1 cellular context compared by ENCODE assay signal in the genomic region with DNA sequence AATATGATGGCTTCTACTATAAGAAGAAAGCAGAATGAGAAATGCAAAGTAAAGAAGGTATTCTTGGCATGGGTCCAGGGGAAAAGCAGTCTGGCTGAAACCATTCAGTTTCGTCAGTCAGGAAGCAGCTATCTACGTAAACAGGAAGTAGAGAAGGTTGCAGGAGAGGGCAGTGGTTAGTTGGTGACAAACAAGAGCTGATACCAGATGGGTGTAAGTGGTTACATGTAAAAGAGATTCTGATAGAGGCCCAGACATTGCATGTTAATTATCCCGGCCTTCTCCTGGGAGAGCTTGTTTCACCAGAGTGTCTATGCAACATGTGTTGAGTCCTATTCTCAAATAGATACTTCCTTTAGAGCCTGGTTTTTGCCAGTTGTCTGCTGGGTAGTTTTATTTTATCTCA.
A peak's percentile ranks its signal among the peaks of the same experiment; 100 is the strongest.
TF ChIP-seq lines count a peak whose summit lies in the region.

No MANE protein-coding gene starts in this region.

TF ChIP-seq in GM12878, 131 proteins besides CTCF, POLR2A, EP300 and RAD21 (continued from another document and continues in another):
- TF ChIP-seq IRF4 (IDR thresholded peaks at IDR 0.05; ENCODE audit: low read depth, low read length) (0 out of 2 replicates have a peak, but pooled peaks have one; percentile 27), ETV6 (conservative IDR thresholded peaks at IDR 0.05 in 1 of 2, IDR thresholded peaks at IDR 0.05 in 1 of 2; ENCODE audit: borderline replicate concordance in 1 of 2, low read depth in 1 of 2) (peak in 1 of 2 experiments; percentile 96; a peak in 2 of 4 replicates), BMI1 (IDR thresholded peaks at IDR 0.05; ENCODE audit: borderline replicate concordance) (no peak), TCF3 (IDR thresholded peaks at IDR 0.05; ENCODE audit: borderline replicate concordance, insufficient read depth, low read depth, low read length) (no peak), CHD4 (IDR thresholded peaks at IDR 0.05) (no peak), RBBP5 (conservative IDR thresholded peaks at IDR 0.05) (no peak), TARDBP (IDR thresholded peaks at IDR 0.05; ENCODE audit: borderline replicate concordance) (no peak), CREB1 (IDR thresholded peaks at IDR 0.05; ENCODE audit: low read depth) (peak; percentile 60; the same call in 1 of the 2 replicates), TAF1 (IDR thresholded peaks at IDR 0.05; ENCODE audit: borderline replicate concordance, low read depth, low read length) (no peak), CBX3 (IDR thresholded peaks at IDR 0.05; ENCODE audit: borderline replicate concordance, low read depth) (no peak), CBFB (IDR thresholded peaks at IDR 0.05; ENCODE audit: low read depth) (no peak), TBL1XR1 (IDR thresholded peaks at IDR 0.05; ENCODE audit: low read depth, low read length) (peak; percentile 31; the same call in 1 of the 2 replicates), RUNX3 (IDR thresholded peaks at IDR 0.05; ENCODE audit: low read length) (peak; percentile 67), SMARCA5 (IDR thresholded peaks at IDR 0.05) (no peak), DPF2 (IDR thresholded peaks at IDR 0.05) (no peak), GATAD2B (conservative IDR thresholded peaks at IDR 0.05; ENCODE audit: low read depth) (no peak), EED (IDR thresholded peaks at IDR 0.05; ENCODE audit: low read depth) (0 out of 2 replicates have a peak, but pooled peaks have one; percentile 30), YY1 (IDR thresholded peaks at IDR 0.05; ENCODE audit: low read depth, low read length) (no peak), JUND (IDR thresholded peaks at IDR 0.05; ENCODE audit: low read depth, low read length) (no peak), PAX5 (IDR thresholded peaks at IDR 0.05; ENCODE audit: borderline replicate concordance, low read depth, low read length) (peak; percentile 69; the same call in 1 of the 2 replicates), NR2C1 (IDR thresholded peaks at IDR 0.05) (no peak), SRF (IDR thresholded peaks at IDR 0.05; ENCODE audit: low read depth in 2 of 2, low read length in 2 of 2) (no peak), ZSCAN29 (IDR thresholded peaks at IDR 0.05) (no peak), SREBF2 (IDR thresholded peaks at IDR 0.05; ENCODE audit: low read length) (no peak), SPI1 (IDR thresholded peaks at IDR 0.05; ENCODE audit: borderline replicate concordance, insufficient read depth, low read depth, low read length) (peak; percentile 14; the same call in 1 of the 2 replicates), GABPA (IDR thresholded peaks at IDR 0.05; ENCODE audit: low read depth) (0 out of 2 replicates have a peak, but pooled peaks have one; percentile 48), ATF7 (IDR thresholded peaks at IDR 0.05; ENCODE audit: low read depth) (no peak), ZNF207 (IDR thresholded peaks at IDR 0.05; ENCODE audit: borderline replicate concordance) (no peak), SMAD1 (IDR thresholded peaks at IDR 0.05; ENCODE audit: low read depth, partially characterized antibody) (no peak), ZNF622 (IDR thresholded peaks at IDR 0.05) (no peak), POLR2AphosphoS2 (IDR thresholded peaks at IDR 0.05; ENCODE audit: low read depth, low read length) (no peak), BCL11A (IDR thresholded peaks at IDR 0.05; ENCODE audit: low read depth, low read length) (peak; percentile 49; the same call in 1 of the 2 replicates), CHD2 (IDR thresholded peaks at IDR 0.05; ENCODE audit: borderline replicate concordance, low read depth, low read length) (no peak), CBX5 (IDR thresholded peaks at IDR 0.05; ENCODE audit: low read depth) (0 out of 2 replicates have a peak, but pooled peaks have one; percentile 32), BRCA1 (IDR thresholded peaks at IDR 0.05; ENCODE audit: low read depth, low read length) (no peak), NFXL1 (IDR thresholded peaks at IDR 0.05; ENCODE audit: borderline replicate concordance) (no peak), NFYA (IDR thresholded peaks at IDR 0.05; ENCODE audit: borderline replicate concordance, low read depth, low read length) (no peak), RFX5 (IDR thresholded peaks at IDR 0.05; ENCODE audit: low read depth, low read length) (no peak), TCF12 (IDR thresholded peaks at IDR 0.05; ENCODE audit: low read depth, low read length) (peak; percentile 42; the same call in 1 of the 2 replicates), BHLHE40 (IDR thresholded peaks at IDR 0.05; ENCODE audit: borderline replicate concordance in 1 of 2, low read depth in 2 of 2, low read length in 1 of 2) (no peak), POU2F2 (IDR thresholded peaks at IDR 0.05; ENCODE audit: borderline replicate concordance, low read depth, low read length) (peak; percentile 24; the same call in 1 of the 3 replicates)
- TF ChIP-seq, protein P1, sequence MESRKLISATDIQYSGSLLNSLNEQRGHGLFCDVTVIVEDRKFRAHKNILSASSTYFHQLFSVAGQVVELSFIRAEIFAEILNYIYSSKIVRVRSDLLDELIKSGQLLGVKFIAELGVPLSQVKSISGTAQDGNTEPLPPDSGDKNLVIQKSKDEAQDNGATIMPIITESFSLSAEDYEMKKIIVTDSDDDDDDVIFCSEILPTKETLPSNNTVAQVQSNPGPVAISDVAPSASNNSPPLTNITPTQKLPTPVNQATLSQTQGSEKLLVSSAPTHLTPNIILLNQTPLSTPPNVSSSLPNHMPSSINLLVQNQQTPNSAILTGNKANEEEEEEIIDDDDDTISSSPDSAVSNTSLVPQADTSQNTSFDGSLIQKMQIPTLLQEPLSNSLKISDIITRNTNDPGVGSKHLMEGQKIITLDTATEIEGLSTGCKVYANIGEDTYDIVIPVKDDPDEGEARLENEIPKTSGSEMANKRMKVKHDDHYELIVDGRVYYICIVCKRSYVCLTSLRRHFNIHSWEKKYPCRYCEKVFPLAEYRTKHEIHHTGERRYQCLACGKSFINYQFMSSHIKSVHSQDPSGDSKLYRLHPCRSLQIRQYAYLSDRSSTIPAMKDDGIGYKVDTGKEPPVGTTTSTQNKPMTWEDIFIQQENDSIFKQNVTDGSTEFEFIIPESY (IDR thresholded peaks at IDR 0.05) = no peak
- TF ChIP-seq, protein P2, sequence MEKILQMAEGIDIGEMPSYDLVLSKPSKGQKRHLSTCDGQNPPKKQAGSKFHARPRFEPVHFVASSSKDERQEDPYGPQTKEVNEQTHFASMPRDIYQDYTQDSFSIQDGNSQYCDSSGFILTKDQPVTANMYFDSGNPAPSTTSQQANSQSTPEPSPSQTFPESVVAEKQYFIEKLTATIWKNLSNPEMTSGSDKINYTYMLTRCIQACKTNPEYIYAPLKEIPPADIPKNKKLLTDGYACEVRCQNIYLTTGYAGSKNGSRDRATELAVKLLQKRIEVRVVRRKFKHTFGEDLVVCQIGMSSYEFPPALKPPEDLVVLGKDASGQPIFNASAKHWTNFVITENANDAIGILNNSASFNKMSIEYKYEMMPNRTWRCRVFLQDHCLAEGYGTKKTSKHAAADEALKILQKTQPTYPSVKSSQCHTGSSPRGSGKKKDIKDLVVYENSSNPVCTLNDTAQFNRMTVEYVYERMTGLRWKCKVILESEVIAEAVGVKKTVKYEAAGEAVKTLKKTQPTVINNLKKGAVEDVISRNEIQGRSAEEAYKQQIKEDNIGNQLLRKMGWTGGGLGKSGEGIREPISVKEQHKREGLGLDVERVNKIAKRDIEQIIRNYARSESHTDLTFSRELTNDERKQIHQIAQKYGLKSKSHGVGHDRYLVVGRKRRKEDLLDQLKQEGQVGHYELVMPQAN (conservative IDR thresholded peaks at IDR 0.05) = no peak
- TF ChIP-seq, protein P3, sequence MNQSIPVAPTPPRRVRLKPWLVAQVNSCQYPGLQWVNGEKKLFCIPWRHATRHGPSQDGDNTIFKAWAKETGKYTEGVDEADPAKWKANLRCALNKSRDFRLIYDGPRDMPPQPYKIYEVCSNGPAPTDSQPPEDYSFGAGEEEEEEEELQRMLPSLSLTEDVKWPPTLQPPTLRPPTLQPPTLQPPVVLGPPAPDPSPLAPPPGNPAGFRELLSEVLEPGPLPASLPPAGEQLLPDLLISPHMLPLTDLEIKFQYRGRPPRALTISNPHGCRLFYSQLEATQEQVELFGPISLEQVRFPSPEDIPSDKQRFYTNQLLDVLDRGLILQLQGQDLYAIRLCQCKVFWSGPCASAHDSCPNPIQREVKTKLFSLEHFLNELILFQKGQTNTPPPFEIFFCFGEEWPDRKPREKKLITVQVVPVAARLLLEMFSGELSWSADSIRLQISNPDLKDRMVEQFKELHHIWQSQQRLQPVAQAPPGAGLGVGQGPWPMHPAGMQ (IDR thresholded peaks at IDR 0.05; ENCODE audit: borderline replicate concordance) = no peak
- TF ChIP-seq, protein P4, sequence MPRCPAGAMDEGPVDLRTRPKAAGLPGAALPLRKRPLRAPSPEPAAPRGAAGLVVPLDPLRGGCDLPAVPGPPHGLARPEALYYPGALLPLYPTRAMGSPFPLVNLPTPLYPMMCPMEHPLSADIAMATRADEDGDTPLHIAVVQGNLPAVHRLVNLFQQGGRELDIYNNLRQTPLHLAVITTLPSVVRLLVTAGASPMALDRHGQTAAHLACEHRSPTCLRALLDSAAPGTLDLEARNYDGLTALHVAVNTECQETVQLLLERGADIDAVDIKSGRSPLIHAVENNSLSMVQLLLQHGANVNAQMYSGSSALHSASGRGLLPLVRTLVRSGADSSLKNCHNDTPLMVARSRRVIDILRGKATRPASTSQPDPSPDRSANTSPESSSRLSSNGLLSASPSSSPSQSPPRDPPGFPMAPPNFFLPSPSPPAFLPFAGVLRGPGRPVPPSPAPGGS (IDR thresholded peaks at IDR 0.05; ENCODE audit: borderline replicate concordance, insufficient read depth, low read depth, low read length, poor library complexity, severe bottlenecking) = no peak
- TF ChIP-seq, protein P5, sequence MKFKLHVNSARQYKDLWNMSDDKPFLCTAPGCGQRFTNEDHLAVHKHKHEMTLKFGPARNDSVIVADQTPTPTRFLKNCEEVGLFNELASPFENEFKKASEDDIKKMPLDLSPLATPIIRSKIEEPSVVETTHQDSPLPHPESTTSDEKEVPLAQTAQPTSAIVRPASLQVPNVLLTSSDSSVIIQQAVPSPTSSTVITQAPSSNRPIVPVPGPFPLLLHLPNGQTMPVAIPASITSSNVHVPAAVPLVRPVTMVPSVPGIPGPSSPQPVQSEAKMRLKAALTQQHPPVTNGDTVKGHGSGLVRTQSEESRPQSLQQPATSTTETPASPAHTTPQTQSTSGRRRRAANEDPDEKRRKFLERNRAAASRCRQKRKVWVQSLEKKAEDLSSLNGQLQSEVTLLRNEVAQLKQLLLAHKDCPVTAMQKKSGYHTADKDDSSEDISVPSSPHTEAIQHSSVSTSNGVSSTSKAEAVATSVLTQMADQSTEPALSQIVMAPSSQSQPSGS (IDR thresholded peaks at IDR 0.05; ENCODE audit: low read length) = no peak
- TF ChIP-seq, protein P6, sequence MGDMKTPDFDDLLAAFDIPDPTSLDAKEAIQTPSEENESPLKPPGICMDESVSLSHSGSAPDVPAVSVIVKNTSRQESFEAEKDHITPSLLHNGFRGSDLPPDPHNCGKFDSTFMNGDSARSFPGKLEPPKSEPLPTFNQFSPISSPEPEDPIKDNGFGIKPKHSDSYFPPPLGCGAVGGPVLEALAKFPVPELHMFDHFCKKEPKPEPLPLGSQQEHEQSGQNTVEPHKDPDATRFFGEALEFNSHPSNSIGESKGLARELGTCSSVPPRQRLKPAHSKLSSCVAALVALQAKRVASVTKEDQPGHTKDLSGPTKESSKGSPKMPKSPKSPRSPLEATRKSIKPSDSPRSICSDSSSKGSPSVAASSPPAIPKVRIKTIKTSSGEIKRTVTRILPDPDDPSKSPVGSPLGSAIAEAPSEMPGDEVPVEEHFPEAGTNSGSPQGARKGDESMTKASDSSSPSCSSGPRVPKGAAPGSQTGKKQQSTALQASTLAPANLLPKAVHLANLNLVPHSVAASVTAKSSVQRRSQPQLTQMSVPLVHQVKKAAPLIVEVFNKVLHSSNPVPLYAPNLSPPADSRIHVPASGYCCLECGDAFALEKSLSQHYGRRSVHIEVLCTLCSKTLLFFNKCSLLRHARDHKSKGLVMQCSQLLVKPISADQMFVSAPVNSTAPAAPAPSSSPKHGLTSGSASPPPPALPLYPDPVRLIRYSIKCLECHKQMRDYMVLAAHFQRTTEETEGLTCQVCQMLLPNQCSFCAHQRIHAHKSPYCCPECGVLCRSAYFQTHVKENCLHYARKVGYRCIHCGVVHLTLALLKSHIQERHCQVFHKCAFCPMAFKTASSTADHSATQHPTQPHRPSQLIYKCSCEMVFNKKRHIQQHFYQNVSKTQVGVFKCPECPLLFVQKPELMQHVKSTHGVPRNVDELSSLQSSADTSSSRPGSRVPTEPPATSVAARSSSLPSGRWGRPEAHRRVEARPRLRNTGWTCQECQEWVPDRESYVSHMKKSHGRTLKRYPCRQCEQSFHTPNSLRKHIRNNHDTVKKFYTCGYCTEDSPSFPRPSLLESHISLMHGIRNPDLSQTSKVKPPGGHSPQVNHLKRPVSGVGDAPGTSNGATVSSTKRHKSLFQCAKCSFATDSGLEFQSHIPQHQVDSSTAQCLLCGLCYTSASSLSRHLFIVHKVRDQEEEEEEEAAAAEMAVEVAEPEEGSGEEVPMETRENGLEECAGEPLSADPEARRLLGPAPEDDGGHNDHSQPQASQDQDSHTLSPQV (IDR thresholded peaks at IDR 0.05) = no peak
- TF ChIP-seq, protein P7, sequence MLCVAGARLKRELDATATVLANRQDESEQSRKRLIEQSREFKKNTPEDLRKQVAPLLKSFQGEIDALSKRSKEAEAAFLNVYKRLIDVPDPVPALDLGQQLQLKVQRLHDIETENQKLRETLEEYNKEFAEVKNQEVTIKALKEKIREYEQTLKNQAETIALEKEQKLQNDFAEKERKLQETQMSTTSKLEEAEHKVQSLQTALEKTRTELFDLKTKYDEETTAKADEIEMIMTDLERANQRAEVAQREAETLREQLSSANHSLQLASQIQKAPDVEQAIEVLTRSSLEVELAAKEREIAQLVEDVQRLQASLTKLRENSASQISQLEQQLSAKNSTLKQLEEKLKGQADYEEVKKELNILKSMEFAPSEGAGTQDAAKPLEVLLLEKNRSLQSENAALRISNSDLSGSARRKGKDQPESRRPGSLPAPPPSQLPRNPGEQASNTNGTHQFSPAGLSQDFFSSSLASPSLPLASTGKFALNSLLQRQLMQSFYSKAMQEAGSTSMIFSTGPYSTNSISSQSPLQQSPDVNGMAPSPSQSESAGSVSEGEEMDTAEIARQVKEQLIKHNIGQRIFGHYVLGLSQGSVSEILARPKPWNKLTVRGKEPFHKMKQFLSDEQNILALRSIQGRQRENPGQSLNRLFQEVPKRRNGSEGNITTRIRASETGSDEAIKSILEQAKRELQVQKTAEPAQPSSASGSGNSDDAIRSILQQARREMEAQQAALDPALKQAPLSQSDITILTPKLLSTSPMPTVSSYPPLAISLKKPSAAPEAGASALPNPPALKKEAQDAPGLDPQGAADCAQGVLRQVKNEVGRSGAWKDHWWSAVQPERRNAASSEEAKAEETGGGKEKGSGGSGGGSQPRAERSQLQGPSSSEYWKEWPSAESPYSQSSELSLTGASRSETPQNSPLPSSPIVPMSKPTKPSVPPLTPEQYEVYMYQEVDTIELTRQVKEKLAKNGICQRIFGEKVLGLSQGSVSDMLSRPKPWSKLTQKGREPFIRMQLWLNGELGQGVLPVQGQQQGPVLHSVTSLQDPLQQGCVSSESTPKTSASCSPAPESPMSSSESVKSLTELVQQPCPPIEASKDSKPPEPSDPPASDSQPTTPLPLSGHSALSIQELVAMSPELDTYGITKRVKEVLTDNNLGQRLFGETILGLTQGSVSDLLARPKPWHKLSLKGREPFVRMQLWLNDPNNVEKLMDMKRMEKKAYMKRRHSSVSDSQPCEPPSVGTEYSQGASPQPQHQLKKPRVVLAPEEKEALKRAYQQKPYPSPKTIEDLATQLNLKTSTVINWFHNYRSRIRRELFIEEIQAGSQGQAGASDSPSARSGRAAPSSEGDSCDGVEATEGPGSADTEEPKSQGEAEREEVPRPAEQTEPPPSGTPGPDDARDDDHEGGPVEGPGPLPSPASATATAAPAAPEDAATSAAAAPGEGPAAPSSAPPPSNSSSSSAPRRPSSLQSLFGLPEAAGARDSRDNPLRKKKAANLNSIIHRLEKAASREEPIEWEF (IDR thresholded peaks at IDR 0.05; ENCODE audit: insufficient replicate concordance, low read depth, low read length) = peak; percentile 15
